In the genomic region with DNA sequence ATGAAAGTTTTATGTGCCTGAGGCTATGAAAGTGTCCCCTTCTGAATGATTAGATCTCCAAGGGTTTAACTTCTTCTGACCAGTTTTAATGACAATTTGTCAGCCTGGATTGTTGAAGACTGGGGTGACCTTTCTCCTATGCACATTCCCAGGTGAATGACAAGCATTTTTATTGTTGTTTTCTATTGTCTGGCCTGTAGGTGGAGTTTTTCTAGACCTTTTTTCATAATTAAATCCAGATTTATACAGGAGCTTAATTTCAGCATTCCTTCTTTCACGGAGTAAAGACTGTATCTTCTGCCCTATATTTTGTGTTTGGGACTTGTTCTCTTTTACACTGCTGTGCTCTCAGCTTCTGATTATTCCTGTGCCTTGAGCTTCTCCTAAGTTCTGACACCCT, we compare ENCODE assay signal across 12 cellular contexts.
DNase-seq lines count a peak whose midpoint lies in the region; ATAC-seq, FAIRE-seq and TF ChIP-seq lines count a peak whose summit lies in the region.
"Had no signal": no experiment of that assay in that cellular context is flagged by ENCODE, and none has a peak within 500 bp of the region (broad histone marks: within the 10 kb centered on the region; RNA-seq: fewer than 3 reads in every experiment).

No MANE protein-coding gene starts in this region.

- DNase-seq in D341Med (ENCODE audit: low spot score) (peak; percentile 25), LoVo (ENCODE audit: low spot score) (peak; percentile 47), bronchial epithelial cell (ENCODE audit: low read depth) (no peak), mucosa of descending colon (no peak), vagina (ENCODE audit: extremely low spot score in 2 of 2) (no peak), NCI-H2081 (lab: John Stamatoyannopoulos, UW) (no peak)
- no peak for DNase-seq in stimulated activated CD4-positive, alpha-beta T cell treated with anti-CD3 and anti-CD28 coated beads, Interleukin-2, amount 100 ng/mL, for 48 hours
- DNase-seq: activated naive CD8-positive, alpha-beta T cell treated with anti-CD3 and anti-CD28 coated beads for 36 hours; NCI-H2029; ovary; stimulated activated naive CD4-positive, alpha-beta T cell treated with Interleukin-2 at 50 U/mL for 16 hours had no signal

- H3K4me3 ChIP-seq in bronchial epithelial cell (ENCODE audit: low read depth, low read length) = no peak overlapping the region
- no peak overlapping the region for H3K4me3 ChIP-seq in mucosa of descending colon
- no peak overlapping the region for H3K4me3 ChIP-seq in vagina
- H3K4me3 ChIP-seq: ovary had no signal

- ATAC-seq in mucosa of descending colon (peak; percentile 55), HG02885 (IDR thresholded peaks at IDR 0.05; ENCODE audit: poor library complexity, unreplicated experiment) (no peak)

- H3K27ac ChIP-seq in vagina = no peak overlapping the region
- H3K27ac ChIP-seq: ovary had no signal

- no peak for TF ChIP-seq POLR2A in vagina (IDR thresholded peaks at IDR 0.05)

- peak; percentile 18 for TF ChIP-seq CTCF in bronchial epithelial cell (IDR thresholded peaks at IDR 0.05; ENCODE audit: insufficient read depth, low read length, severe bottlenecking)
- no peak for TF ChIP-seq CTCF in mucosa of descending colon (IDR thresholded peaks at IDR 0.05)
- no peak for TF ChIP-seq CTCF in vagina (IDR thresholded peaks at IDR 0.05)

- H3K27me3 ChIP-seq in bronchial epithelial cell (ENCODE audit: control insufficient read depth, insufficient read depth, low read length) (peaks cover 2% of the 10 kb centered on the region), vagina (no peaks in the 10 kb centered on the region)
- H3K27me3 ChIP-seq: ovary had no signal

- no peaks in the 10 kb centered on the region for H3K4me1 ChIP-seq in mucosa of descending colon (ENCODE audit: low read depth)
- H3K4me1 ChIP-seq in vagina = peaks cover 8% of the 10 kb centered on the region

- intact Hi-C loops in mucosa of descending colon (cut with DNase I, micrococcal nuclease) (no loop called here), vagina (cut with DNase I) (no loop called here)

- H3K36me3 ChIP-seq in bronchial epithelial cell (ENCODE audit: control insufficient read depth, insufficient read depth, low read length) (no peaks in the 10 kb centered on the region), mucosa of descending colon (ENCODE audit: low read depth) (no peaks in the 10 kb centered on the region), vagina (no peaks in the 10 kb centered on the region)
- H3K36me3 ChIP-seq: ovary had no signal

- FAIRE-seq in bronchial epithelial cell (lab: Jason Lieb, UNC) = no peak

- H3K9me3 ChIP-seq in mucosa of descending colon = no peaks in the 10 kb centered on the region
- H3K9me3 ChIP-seq in vagina = no peaks in the 10 kb centered on the region
- H3K9me3 ChIP-seq: ovary had no signal

Comparison
In these comparisons a context has a peak if more than half of its experiments do, and no peak if none do; other contexts are left out.
1. DNase-seq: peak in D341Med (single experiment) and LoVo (single experiment); none in bronchial epithelial cell (single experiment), mucosa of descending colon (0 of 3), stimulated activated CD4-positive, alpha-beta T cell treated with anti-CD3 and anti-CD28 coated beads, Interleukin-2, amount 100 ng/mL, for 48 hours (0 of 2), vagina (0 of 2) and NCI-H2081 (0 of 2).